22 cellular contexts compared by ENCODE assay signal in the genomic region with DNA sequence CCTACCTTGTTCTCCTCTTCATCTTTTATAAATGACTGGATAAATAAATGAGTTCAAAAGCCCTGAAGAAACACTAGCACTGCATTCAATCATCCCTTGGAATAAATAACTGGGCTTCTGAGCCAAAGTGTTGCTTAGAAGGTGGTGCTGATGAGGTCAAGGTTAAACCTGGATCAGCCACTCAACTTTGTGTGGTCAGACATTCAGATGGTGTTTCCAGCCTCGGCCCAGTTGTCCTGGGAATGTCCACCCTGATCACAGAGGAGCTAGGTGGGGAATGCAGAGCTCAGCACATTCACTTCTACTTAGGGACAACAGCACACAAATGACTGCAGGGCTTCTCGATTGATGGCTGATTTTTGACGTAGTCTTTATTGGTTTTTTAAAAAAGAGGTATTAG.
"Had no signal": no experiment of that assay in that cellular context is flagged by ENCODE, and none has a peak within 500 bp of the region (broad histone marks: within the 10 kb centered on the region; RNA-seq: fewer than 3 reads in every experiment).

No MANE protein-coding gene starts in this region.

- ATAC-seq: effector memory CD8-positive, alpha-beta T cell; esophagus mucosa; foreskin keratinocyte; gastroesophageal sphincter; heart right ventricle; left cardiac atrium; left lung; left ventricle myocardium superior; lower lobe of right lung; mucosa of descending colon had no signal

- H3K4me3 ChIP-seq: colonic mucosa, gastroesophageal sphincter, heart right ventricle, left lung, lower lobe of right lung, mucosa of descending colon had no signal

- FAIRE-seq: endometrium, frontal cortex, islet of Langerhans, keratinocyte had no signal

- DNase-seq: colonic mucosa; cortex of kidney; effector CD8-positive, alpha-beta T cell; effector memory CD8-positive, alpha-beta T cell; endodermal cell; erythroblast; foreskin keratinocyte; heart right ventricle; hippocampal formation; left cardiac atrium; left lung; left ventricle myocardium superior; lower lobe of right lung; mesenchymal stem cell; mucosa of descending colon had no signal

- H3K4me1 ChIP-seq: colonic mucosa, foreskin keratinocyte had no signal

- H3K9me3 ChIP-seq: colonic mucosa, gastroesophageal sphincter, heart right ventricle, left lung, lower lobe of right lung, mucosa of descending colon had no signal

- H3K36me3 ChIP-seq: colonic mucosa, gastroesophageal sphincter, heart right ventricle, left lung, lower lobe of right lung had no signal

- H3K27ac ChIP-seq: colonic mucosa, epithelial cell of prostate, foreskin keratinocyte, gastroesophageal sphincter, heart right ventricle, left lung, lower lobe of right lung had no signal

- H3K27me3 ChIP-seq: colonic mucosa had no signal
